ENCODE assay signal across 1 cellular context in genomic region chr13:29579094-29579493, GRCh38.
TF ChIP-seq lines count a peak whose summit lies in the region.

No MANE protein-coding gene starts in this region.

TF ChIP-seq in SK-N-SH, 30 proteins besides CTCF, POLR2A, EP300 and RAD21 (continued from another document):
- TF ChIP-seq EZH2phosphoT487 (IDR thresholded peaks at IDR 0.05; ENCODE audit: borderline replicate concordance, low read depth) (no peak), JUND (IDR thresholded peaks at IDR 0.05) (no peak), MXI1 (IDR thresholded peaks at IDR 0.05; ENCODE audit: low read depth, low read length) (no peak), NRF1 (IDR thresholded peaks at IDR 0.05; ENCODE audit: low read depth, low read length) (no peak)
